In the genomic region with DNA sequence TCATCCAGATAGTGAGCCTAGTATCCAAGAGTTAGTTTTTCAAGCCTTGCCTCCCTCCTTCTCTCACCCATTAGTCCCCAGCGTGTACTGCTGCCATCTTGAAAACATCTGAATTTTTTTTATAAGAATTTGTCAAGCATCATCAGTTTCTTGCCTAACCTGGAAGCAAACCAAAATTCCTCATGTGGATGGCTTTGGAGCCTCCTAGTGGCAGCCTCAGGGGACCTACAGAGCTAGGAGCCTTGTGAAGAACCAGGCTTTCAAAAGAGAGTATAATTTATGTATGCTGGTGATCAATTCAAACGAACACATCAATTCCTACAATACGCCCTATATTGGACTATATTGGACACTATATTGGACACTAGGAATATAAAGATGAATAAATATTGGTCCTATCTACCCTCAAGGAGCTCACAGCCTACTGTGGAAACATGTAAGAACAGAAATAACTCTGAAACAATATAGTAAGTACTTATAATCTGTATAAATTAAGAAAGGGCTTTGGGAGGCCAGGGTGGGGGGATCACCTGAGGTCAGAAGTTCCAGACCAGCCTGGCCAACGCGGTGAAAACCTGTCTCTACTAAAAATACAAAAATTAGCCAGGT, we compare ENCODE assay signal across 7 cellular contexts.
DNase-seq lines count a peak whose midpoint lies in the region; ATAC-seq and TF ChIP-seq lines count a peak whose summit lies in the region.

No MANE protein-coding gene starts in this region.

- no peaks in the 10 kb centered on the region for H3K9me2 ChIP-seq in DOHH2 (replicated peaks; ENCODE audit: control insufficient read depth, low read length)

- no peak overlapping the region for H3K4me3 ChIP-seq in DOHH2 (ENCODE audit: low read length)

- H3K27me3 ChIP-seq in DOHH2 (ENCODE audit: control insufficient read depth, low read length): no peaks in the 10 kb centered on the region; the same call in 1 of the 2 replicates

- intact Hi-C loops in left colon (cut with DNase I, micrococcal nuclease): loop anchor here in 1 of 2 donors (10.0 kb wide), 1 partner anchor 707 kb away; no protein-coding TSS in a partner anchor

- DNase-seq in HuH-7.5 (ENCODE audit: low spot score) (peak; percentile 41), amniotic epithelial cell (ENCODE audit: low read depth) (peak; percentile 57), left colon (peak in 1 of 2 donors; percentile 49), cortex of kidney (lab: John Stamatoyannopoulos, UW) (no peak), NCI-H774 (lab: John Stamatoyannopoulos, UW) (no peak)

- H3K4me2 ChIP-seq in DOHH2 (ENCODE audit: low read length): no peak overlapping the region

- no peak overlapping the region for H3K27ac ChIP-seq in DOHH2 (ENCODE audit: low read depth, low read length)

- H3K9me3 ChIP-seq in DOHH2 (ENCODE audit: control insufficient read depth, insufficient read depth, low read length): no peaks in the 10 kb centered on the region

- H3K4me1 ChIP-seq in DOHH2 (ENCODE audit: control insufficient read depth, low read length): no peaks in the 10 kb centered on the region

- TF ChIP-seq CTCF in DOHH2 (IDR thresholded peaks at IDR 0.05; ENCODE audit: low read depth, low read length, poor library complexity, severe bottlenecking): peak; percentile 37

- ATAC-seq in left colon (peak; percentile 48), HG02885 (IDR thresholded peaks at IDR 0.05; ENCODE audit: poor library complexity, unreplicated experiment) (no peak)

- H3K36me3 ChIP-seq in DOHH2 (ENCODE audit: control insufficient read depth, low read length): no peaks in the 10 kb centered on the region

- no peaks in the 10 kb centered on the region for H4K20me1 ChIP-seq in DOHH2 (ENCODE audit: control insufficient read depth, insufficient read depth, low read depth, low read length)

- no peaks in the 10 kb centered on the region for H3K79me2 ChIP-seq in DOHH2 (ENCODE audit: control insufficient read depth, low read length)

- H3F3A ChIP-seq in DOHH2 (ENCODE audit: control insufficient read depth, insufficient read depth): no peaks in the 10 kb centered on the region

Comparison
In these comparisons a context has a peak if more than half of its experiments do, and no peak if none do; other contexts are left out.
1. DNase-seq: peak in HuH-7.5 (single experiment) and amniotic epithelial cell (single experiment); none in cortex of kidney (single experiment) and NCI-H774 (single experiment).